Comparison of ENCODE assay signal across 8 cellular contexts in the genomic region with DNA sequence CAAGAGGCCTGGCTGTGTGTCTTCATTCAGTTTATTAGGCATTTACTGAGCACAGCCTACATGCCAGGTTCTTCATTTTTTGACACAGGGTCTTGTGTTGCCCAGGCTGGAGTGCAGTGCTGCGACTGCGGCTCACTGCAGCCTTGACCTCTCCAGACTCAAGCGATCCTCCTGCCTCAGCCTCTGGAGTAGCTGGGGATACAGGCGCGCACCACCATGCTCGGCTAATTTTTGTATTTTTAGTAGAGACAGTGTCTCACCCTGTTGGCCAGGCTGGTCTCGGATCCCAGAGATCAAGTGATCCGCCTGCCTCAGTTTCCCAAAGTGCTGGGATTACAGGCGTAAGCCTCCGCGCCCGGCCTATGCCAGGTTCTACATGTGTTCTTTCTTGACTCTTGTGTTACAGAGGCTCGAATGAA. TPM values are rescaled to one million over a fixed set of nuclear protein-coding genes. Genes with fewer than 3 reads are reported as not detected.
A peak's percentile ranks its signal among the peaks of the same experiment; 100 is the strongest.
DNase-seq lines count a peak whose midpoint lies in the region; ATAC-seq and TF ChIP-seq lines count a peak whose summit lies in the region.

No MANE protein-coding gene starts in this region.

- H3K27me3 Mint-ChIP-seq in mesothelial cell of epicardium (ENCODE audit: low read depth): peaks cover 15% of the 10 kb centered on the region

- DNase-seq in heart left ventricle (no peak), Right ventricle myocardium inferior (ENCODE audit: missing footprints) (no peak), mammary epithelial cell (no peak), mesothelial cell of epicardium (ENCODE audit: low spot score in 2 of 2, unreplicated experiment in 2 of 2) (no peak), uterus (peak in 1 of 2 donors; percentile 16), AG20443 (ENCODE audit: low spot score) (no peak), HUDEP-2 (lab: John Stamatoyannopoulos, UW; ENCODE audit: unreplicated experiment in 76 of 76) (no peak), retina (no peak)

- ATAC-seq in heart left ventricle (peak in 1 of 4 donors; percentile 1), Right ventricle myocardium inferior (no peak)

- TF ChIP-seq POLR2A in heart left ventricle (IDR thresholded peaks at IDR 0.05) (no peak), uterus (IDR thresholded peaks at IDR 0.05) (no peak)

- H3K4me1 Mint-ChIP-seq in mesothelial cell of epicardium: peaks cover 26% of the 10 kb centered on the region

- peak overlapping the region; percentile 83 to 100 (median 98) for H3K4me3 ChIP-seq in heart left ventricle
- peak overlapping the region; percentile 75 to 99 (median 89) for H3K4me3 ChIP-seq in mammary epithelial cell (replicated peaks in 1 of 3; ENCODE audit: insufficient read depth in 1 of 3, low read depth in 2 of 3, low read length in 3 of 3)
- H3K4me3 ChIP-seq in uterus: peak overlapping the region; percentile 70 to 98

- H2AFZ ChIP-seq in mammary epithelial cell (ENCODE audit: low read depth, low read length): peak overlapping the region; percentile 98

- H3K27ac Mint-ChIP-seq in mesothelial cell of epicardium: peak overlapping the region; percentile 74

- 45 to 54% (median 49%) methylated on average over 13 of the region's 13 CpGs for WGBS in heart left ventricle, 4 donors
- WGBS in mammary epithelial cell (ENCODE audit: low coverage, missing lambda C conversion rate): 41% methylated on average over 12 of the region's 13 CpGs

- TF ChIP-seq CTCF in heart left ventricle (IDR thresholded peaks at IDR 0.05) (no peak), mammary epithelial cell (conservative IDR thresholded peaks at IDR 0.05 in 1 of 2, IDR thresholded peaks at IDR 0.05 in 1 of 2; ENCODE audit: extremely low read depth in 1 of 2, insufficient read depth in 1 of 2, low read depth in 1 of 2, low read length in 2 of 2) (no peak), mesothelial cell of epicardium (IDR thresholded peaks at IDR 0.05; ENCODE audit: unreplicated experiment) (no peak), uterus (IDR thresholded peaks at IDR 0.05) (no peak)

- H3K79me2 ChIP-seq in mammary epithelial cell (ENCODE audit: insufficient read depth, low read length): peaks cover 42% of the 10 kb centered on the region

- CTCF ChIA-PET in mammary epithelial cell (lab: Charles Lee; ENCODE audit: low non-redundant PET): interaction anchor here (0.6 kb wide), 1 partner anchor 31 kb away, joined by 5 read pairs; no protein-coding TSS in a partner anchor

- in situ Hi-C loops in mammary epithelial cell (cut with MboI; ENCODE audit: low sequenced_read_pairs in 2 of 2): loop anchor here in 1 of 2 donors (10.0 kb wide), 1 partner anchor 65 kb away; the partner anchor contains the start of gene DNAAF9

- H3K4me1 ChIP-seq in heart left ventricle (peaks cover 9 to 35% (median 27%) of the 10 kb centered on the region in 12 donors), mammary epithelial cell (ENCODE audit: insufficient read depth, low read length) (peaks cover 10% of the 10 kb centered on the region), uterus (peaks cover 0 to 11% of the 10 kb centered on the region in 2 donors)

- H3K36me3 ChIP-seq in heart left ventricle (no peaks in the 10 kb centered on the region), mammary epithelial cell (ENCODE audit: insufficient read depth, low read length) (no peaks in the 10 kb centered on the region), uterus (no peaks in the 10 kb centered on the region)

- dilution Hi-C loops in mammary epithelial cell (cut with HindIII; ENCODE audit: low sequenced_read_pairs): loop anchor here (5.0 kb wide), 2 partner anchors 43 to 88 kb away; no protein-coding TSS in a partner anchor

- no peaks in the 10 kb centered on the region for H3K27me3 ChIP-seq in heart left ventricle
- no peaks in the 10 kb centered on the region for H3K27me3 ChIP-seq in mammary epithelial cell (ENCODE audit: insufficient read depth, low read length)
- no peaks in the 10 kb centered on the region for H3K27me3 ChIP-seq in uterus

- H3K27ac ChIP-seq in heart left ventricle (peak overlapping the region; percentile 48 to 93 (median 88)), mammary epithelial cell (ENCODE audit: insufficient read depth, low read depth, low read length) (peak overlapping the region; percentile 88), uterus (peak overlapping the region; percentile 77 to 84)

- peak overlapping the region; percentile 81 for H3K9ac ChIP-seq in mammary epithelial cell (ENCODE audit: insufficient read depth, low read length)

- H3K4me2 ChIP-seq in mammary epithelial cell (ENCODE audit: insufficient read depth, low read depth, low read length): peak overlapping the region; percentile 95

- no peaks in the 10 kb centered on the region for H4K20me1 ChIP-seq in mammary epithelial cell (ENCODE audit: insufficient read depth, low read length)

- TSS peak; percentile 40 for BruUV-seq in mammary epithelial cell (replicated peaks; lab: Mats Ljungman, UMichigan)

- H3K9me3 ChIP-seq in heart left ventricle (no peaks in the 10 kb centered on the region), mammary epithelial cell (replicated peaks; ENCODE audit: insufficient read depth, low read length) (no peaks in the 10 kb centered on the region), uterus (no peaks in the 10 kb centered on the region)

- H3K4me3 Mint-ChIP-seq in mesothelial cell of epicardium: peak overlapping the region; percentile 91

- H3K36me3 Mint-ChIP-seq in mesothelial cell of epicardium: no peaks in the 10 kb centered on the region

- no peaks in the 10 kb centered on the region for H3K9me3 Mint-ChIP-seq in mesothelial cell of epicardium

- intact Hi-C loops in heart left ventricle (cut with DNase I) (loop anchor here in 7 of 10 donors (1.0 to 10.0 kb wide), 5 partner anchors 62 to 115 kb away; partner anchors contain the start of gene DNAAF9 (in 5 of the 7)), Right ventricle myocardium inferior (cut with DNase I) (loop anchor here (1.0 kb wide), 1 partner anchor 62 kb away; no protein-coding TSS in a partner anchor), mammary epithelial cell (cut with micrococcal nuclease) (loop anchor here (2.0 to 5.0 kb wide), 2 partner anchors 48 to 75 kb away; no protein-coding TSS in a partner anchor), uterus (cut with DNase I; ENCODE audit: low total_unique reads) (no loop called here)

RNA-seq across cellular contexts. Expression of gene ATRN, which starts 0.6 kb away (rescaled TPM):
- total RNA-seq in heart left ventricle (10 to 100 TPM; 30.3 to 44.7 (median 36.9) TPM), Right ventricle myocardium inferior (32.5 TPM), mammary epithelial cell (100 to 1,000 TPM in 1 of 2 donors, 10 to 100 TPM in 1; 54.2 to 134 TPM), mesothelial cell of epicardium (44.7 to 47.5 TPM (median 45.4 TPM) in 3 replicates), uterus (10 to 100 TPM in 3 of 4 donors, 1 to 10 TPM in 1; 7.4 to 76.7 (median 21.2) TPM)
- polyA plus RNA-seq in heart left ventricle (10 to 100 TPM in 1 of 2 donors, 1 to 10 TPM in 1; 4.8 to 17.3 TPM), mammary epithelial cell (52.3 TPM)
- polyA minus RNA-seq in mammary epithelial cell: 62.9 TPM
